ENCODE assay signal across 19 cellular contexts in genomic region chr14:69357544-69358200, GRCh38. TPM values are rescaled to one million over a fixed set of nuclear protein-coding genes. Genes with fewer than 3 reads are reported as not detected.
DNase-seq lines count a peak whose midpoint lies in the region; ATAC-seq and TF ChIP-seq lines count a peak whose summit lies in the region.
"Had no signal": no experiment of that assay in that cellular context is flagged by ENCODE, and none has a peak within 500 bp of the region (broad histone marks: within the 10 kb centered on the region; RNA-seq: fewer than 3 reads in every experiment).

No MANE protein-coding gene starts in this region.

- no peaks in the 10 kb centered on the region for H3K36me3 ChIP-seq in breast epithelium
- H3K36me3 ChIP-seq: MG63 had no signal

- no peaks in the 10 kb centered on the region for H3K27me3 ChIP-seq in breast epithelium
- H3K27me3 ChIP-seq: MG63 had no signal

- ATAC-seq in stimulated activated effector memory CD8-positive, alpha-beta T cell treated with anti-CD3 and anti-CD28 coated beads, Interleukin-12 subunit alpha, Interleukin-12 subunit beta, amount 100 ng/mL, for 72 hours = no peak

- DNase-seq in SIG-M5 treated with dmso at 0.1 percent for 504 hours (lab: John Stamatoyannopoulos, UW; ENCODE audit: unreplicated experiment) (peak; percentile 25), SIG-M5 (lab: John Stamatoyannopoulos, UW) (no peak), ELF-1 (ENCODE audit: low read depth, low spot score) (peak; percentile 88), breast epithelium (ENCODE audit: low spot score in 2 of 2) (no peak), NCI-H69 (lab: John Stamatoyannopoulos, UW) (no peak), cardiac septum (ENCODE audit: low spot score) (no peak), SW480 (ENCODE audit: low spot score) (no peak)
- no peak for DNase-seq in stimulated activated effector memory CD8-positive, alpha-beta T cell treated with anti-CD3 and anti-CD28 coated beads, Interleukin-12 subunit alpha, Interleukin-12 subunit beta, amount 100 ng/mL, for 72 hours (ENCODE audit: low spot score in 2 of 2)
- DNase-seq: Kasumi-1, MG63, NCI-H1694 treated with DMSO at 0.1 percent for 48 hours, NCI-H2081 treated with DMSO at 0.1 percent for 48 hours, NCI-H2171 treated with DMSO at 0.1 percent for 48 hours, NCI-H524 treated with DMSO at 0.1 percent for 48 hours, PC-3, Right ventricle myocardium superior had no signal

- no peaks in the 10 kb centered on the region for H3K9me3 ChIP-seq in breast epithelium
- H3K9me3 ChIP-seq: MG63 had no signal

- intact Hi-C loops in breast epithelium (cut with DNase I; ENCODE audit: low total_unique reads) = no loop called here
- intact Hi-C loops in cardiac septum (cut with DNase I) = no loop called here

- H3K4me1 ChIP-seq in breast epithelium = peaks cover 0 to 13% of the 10 kb centered on the region in 2 donors

- peak overlapping the region; percentile 45 to 69 for H3K27ac ChIP-seq in breast epithelium
- H3K27ac ChIP-seq: SK-N-MC had no signal

- no peak for TF ChIP-seq POLR2A in breast epithelium (IDR thresholded peaks at IDR 0.05)

- no peaks in the 10 kb centered on the region for H3K36me3 Mint-ChIP-seq in stimulated activated effector memory CD8-positive, alpha-beta T cell treated with anti-CD3 and anti-CD28 coated beads, Interleukin-12 subunit alpha, Interleukin-12 subunit beta, amount 100 ng/mL, for 72 hours

- no peak overlapping the region for H3K4me3 Mint-ChIP-seq in stimulated activated effector memory CD8-positive, alpha-beta T cell treated with anti-CD3 and anti-CD28 coated beads, Interleukin-12 subunit alpha, Interleukin-12 subunit beta, amount 100 ng/mL, for 72 hours
- H3K4me3 Mint-ChIP-seq: B cell had no signal

- no peak for TF ChIP-seq CTCF in breast epithelium (IDR thresholded peaks at IDR 0.05)

- H3K4me1 Mint-ChIP-seq in stimulated activated effector memory CD8-positive, alpha-beta T cell treated with anti-CD3 and anti-CD28 coated beads, Interleukin-12 subunit alpha, Interleukin-12 subunit beta, amount 100 ng/mL, for 72 hours = peaks cover 37% of the 10 kb centered on the region

- H3K4me3 ChIP-seq in breast epithelium = no peak overlapping the region
- H3K4me3 ChIP-seq: GM12878, MG63, SK-N-MC had no signal

- peak overlapping the region; percentile 53 for H3K27ac Mint-ChIP-seq in stimulated activated effector memory CD8-positive, alpha-beta T cell treated with anti-CD3 and anti-CD28 coated beads, Interleukin-12 subunit alpha, Interleukin-12 subunit beta, amount 100 ng/mL, for 72 hours
- H3K27ac Mint-ChIP-seq: B cell had no signal

- no peaks in the 10 kb centered on the region for H3K9me3 Mint-ChIP-seq in stimulated activated effector memory CD8-positive, alpha-beta T cell treated with anti-CD3 and anti-CD28 coated beads, Interleukin-12 subunit alpha, Interleukin-12 subunit beta, amount 100 ng/mL, for 72 hours

RNA-seq across cellular contexts. Expression of gene ERH, which starts 40.4 kb away (rescaled TPM):
- total RNA-seq in breast epithelium = 10 to 100 TPM; 69.0 to 98.0 (median 77.6) TPM
- total RNA-seq in cardiac septum = 109 TPM

RNA-seq across cellular contexts. Expression of gene SLC39A9, which starts 40.8 kb away (rescaled TPM):
- 10 to 100 TPM; 71.1 to 92.3 (median 73.8) TPM for total RNA-seq in breast epithelium
- total RNA-seq in cardiac septum = 24.4 TPM

Comparison
In these comparisons a context has a peak if more than half of its experiments do, and no peak if none do; other contexts are left out.
1. DNase-seq: peak in SIG-M5 treated with dmso at 0.1 percent for 504 hours (single experiment) and ELF-1 (single experiment); none in SIG-M5 (single experiment), breast epithelium (0 of 2), stimulated activated effector memory CD8-positive, alpha-beta T cell treated with anti-CD3 and anti-CD28 coated beads, Interleukin-12 subunit alpha, Interleukin-12 subunit beta, amount 100 ng/mL, for 72 hours (0 of 2), NCI-H69 (single experiment), cardiac septum (single experiment) and SW480 (single experiment).